ENCODE assay signal across 8 cellular contexts in genomic region chr11:126194121-126194543, GRCh38. TPM values are rescaled to one million over a fixed set of nuclear protein-coding genes. Genes with fewer than 3 reads are reported as not detected.
DNase-seq lines count a peak whose midpoint lies in the region; ATAC-seq and TF ChIP-seq lines count a peak whose summit lies in the region.

No MANE protein-coding gene starts in this region.

- H3K27me3 Mint-ChIP-seq in activated T-cell treated with anti-CD3 and anti-CD28 coated beads, Interleukin-2, amount 50 U/mL, for 4 hours (ENCODE audit: low read depth): no peaks in the 10 kb centered on the region
- peaks cover 3% of the 10 kb centered on the region for H3K27me3 Mint-ChIP-seq in glutamatergic neuron (ENCODE audit: unreplicated experiment)

- TF ChIP-seq CTCF in GM12873 (IDR thresholded peaks at IDR 0.05; ENCODE audit: insufficient read depth, low read depth, low read length, missing control alignments) (peak; percentile 59), glutamatergic neuron (IDR thresholded peaks at IDR 0.05; ENCODE audit: partially characterized antibody, unreplicated experiment) (peak; percentile 77)

- peaks cover 9% of the 10 kb centered on the region for H3K9me3 Mint-ChIP-seq in activated T-cell treated with anti-CD3 and anti-CD28 coated beads, Interleukin-2, amount 50 U/mL, for 4 hours
- H3K9me3 Mint-ChIP-seq in glutamatergic neuron (ENCODE audit: unreplicated experiment): peaks cover 2% of the 10 kb centered on the region

- no peak overlapping the region for H3K4me3 Mint-ChIP-seq in activated T-cell treated with anti-CD3 and anti-CD28 coated beads, Interleukin-2, amount 50 U/mL, for 4 hours
- H3K4me3 Mint-ChIP-seq in glutamatergic neuron (ENCODE audit: unreplicated experiment): no peak overlapping the region

- intact Hi-C loops in sciatic nerve (cut with DNase I): no loop called here

- no peaks in the 10 kb centered on the region for H3K4me1 Mint-ChIP-seq in activated T-cell treated with anti-CD3 and anti-CD28 coated beads, Interleukin-2, amount 50 U/mL, for 4 hours (ENCODE audit: low read depth)
- H3K4me1 Mint-ChIP-seq in glutamatergic neuron (ENCODE audit: low read depth, unreplicated experiment): no peaks in the 10 kb centered on the region

- H3K36me3 Mint-ChIP-seq in activated T-cell treated with anti-CD3 and anti-CD28 coated beads, Interleukin-2, amount 50 U/mL, for 4 hours (ENCODE audit: insufficient read depth): peaks cover 38% of the 10 kb centered on the region
- peaks cover 31% of the 10 kb centered on the region for H3K36me3 Mint-ChIP-seq in glutamatergic neuron (ENCODE audit: unreplicated experiment)

- peak; percentile 32 to 40 for ATAC-seq in activated T-cell treated with anti-CD3 and anti-CD28 coated beads, Interleukin-2, amount 50 U/mL, for 4 hours
- ATAC-seq in sciatic nerve (peak; percentile 77), HG02763 (IDR thresholded peaks at IDR 0.05; ENCODE audit: unreplicated experiment) (no peak)

- no peak overlapping the region for H3K27ac Mint-ChIP-seq in glutamatergic neuron (ENCODE audit: unreplicated experiment)

- DNase-seq in AG08396 (ENCODE audit: low spot score): peak; percentile 69
- peak; percentile 6 for DNase-seq in NCI-H2227 treated with DMSO at 0.1 percent for 48 hours (lab: John Stamatoyannopoulos, UW)
- no peak for DNase-seq in activated T-cell treated with anti-CD3 and anti-CD28 coated beads, Interleukin-2, amount 50 U/mL, for 4 hours
- peak; percentile 52 for DNase-seq in glutamatergic neuron
- DNase-seq in sciatic nerve (ENCODE audit: low spot score): peak; percentile 77
- DNase-seq in DMS114 treated with DMSO at 0.1 percent for 48 hours (lab: John Stamatoyannopoulos, UW; ENCODE audit: unreplicated experiment): no peak

RNA-seq across cellular contexts. Expression of gene RPUSD4, which starts 17.3 kb away (rescaled TPM):
- 10 to 100 TPM; 51.0 to 52.0 (median 51.4) TPM for total RNA-seq in activated T-cell treated with anti-CD3 and anti-CD28 coated beads, Interleukin-2, amount 50 U/mL, for 4 hours
- total RNA-seq in glutamatergic neuron (ENCODE audit: unreplicated experiment) (41.8 TPM), sciatic nerve (21.0 TPM)

RNA-seq across cellular contexts. Expression of gene FAM118B, which starts 17.4 kb away (rescaled TPM):
- total RNA-seq in activated T-cell treated with anti-CD3 and anti-CD28 coated beads, Interleukin-2, amount 50 U/mL, for 4 hours: 10 to 100 TPM; 15.9 to 18.6 (median 17.0) TPM
- total RNA-seq in glutamatergic neuron (ENCODE audit: unreplicated experiment): 33.0 TPM
- 19.4 TPM for total RNA-seq in sciatic nerve

Comparison
In these comparisons a context has a peak if more than half of its experiments do, and no peak if none do; other contexts are left out.
1. DNase-seq: peak in AG08396 (single experiment), NCI-H2227 treated with DMSO at 0.1 percent for 48 hours (single experiment), glutamatergic neuron (single experiment) and sciatic nerve (single experiment); none in activated T-cell treated with anti-CD3 and anti-CD28 coated beads, Interleukin-2, amount 50 U/mL, for 4 hours (single experiment) and DMS114 treated with DMSO at 0.1 percent for 48 hours (single experiment).